In the genomic region with DNA sequence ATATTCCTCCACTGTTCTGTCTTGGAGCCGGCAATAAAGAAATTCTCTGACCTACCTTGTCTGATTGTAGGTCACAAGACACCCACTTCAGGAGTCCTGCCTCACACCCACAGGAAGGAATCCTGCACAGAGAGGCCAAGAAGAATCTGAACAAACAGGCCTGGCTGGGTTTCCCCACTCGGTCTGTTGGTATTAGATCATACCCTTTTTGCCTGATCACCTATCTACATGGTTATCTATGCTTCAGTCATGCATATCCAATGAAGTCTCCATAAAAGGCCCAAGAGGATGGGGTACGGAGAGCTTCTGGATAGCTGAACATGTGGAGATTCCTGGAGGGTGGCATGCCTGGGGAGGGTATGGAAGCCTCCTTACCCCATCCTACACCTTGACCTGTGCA, we compare ENCODE assay signal across 10 cellular contexts. TPM values are rescaled to one million over a fixed set of nuclear protein-coding genes. Genes with fewer than 3 reads are reported as not detected.
DNase-seq lines count a peak whose midpoint lies in the region; TF ChIP-seq lines count a peak whose summit lies in the region.
"Had no signal": no experiment of that assay in that cellular context is flagged by ENCODE, and none has a peak within 500 bp of the region (broad histone marks: within the 10 kb centered on the region; RNA-seq: fewer than 3 reads in every experiment).

No MANE protein-coding gene starts in this region.

- POLR2A ChIA-PET in activated CD4-positive, alpha-beta memory T cell treated with anti-CD3 and anti-CD28 coated beads for 36 hours (lab: Charles Lee) = interaction anchor here (1.3 kb wide), 1 partner anchor 20 kb away, joined by 6 read pairs; no protein-coding TSS in a partner anchor

- peak; percentile 29 for DNase-seq in stimulated activated naive CD4-positive, alpha-beta T cell treated with Interleukin-2 at 50 U/mL for 16 hours (lab: John Stamatoyannopoulos, UW)
- no peak for DNase-seq in stimulated activated naive CD4-positive, alpha-beta T cell (lab: John Stamatoyannopoulos, UW)
- peak; percentile 64 for DNase-seq in activated CD4-positive, alpha-beta memory T cell treated with anti-CD3 and anti-CD28 coated beads for 36 hours
- DNase-seq in islet precursor cell (peak; percentile 93), ureter (ENCODE audit: low spot score) (peak; percentile 79), ascending aorta (ENCODE audit: low spot score in 2 of 2) (no peak), DMS 273 treated with DMSO at 0.1 percent for 48 hours (lab: John Stamatoyannopoulos, UW) (no peak), NCI-H526 treated with DMSO at 0.1 percent for 48 hours (lab: John Stamatoyannopoulos, UW) (no peak)
- DNase-seq: NCI-H1092 treated with DMSO at 0.1 percent for 48 hours, SJCRH30 had no signal

- no peak overlapping the region for H3K27ac ChIP-seq in ascending aorta
- H3K27ac ChIP-seq: SJCRH30 had no signal

- no peaks in the 10 kb centered on the region for H3K9me3 Mint-ChIP-seq in activated CD4-positive, alpha-beta memory T cell treated with anti-CD3 and anti-CD28 coated beads for 36 hours

- CTCF ChIA-PET in activated CD4-positive, alpha-beta memory T cell treated with anti-CD3 and anti-CD28 coated beads for 36 hours (lab: Charles Lee) = interaction anchor here (0.8 to 1.1 kb wide), 2 partner anchors 20 to 179 kb away, joined by 3 to 5 read pairs; no protein-coding TSS in a partner anchor

- H3K27me3 ChIP-seq in ascending aorta = no peaks in the 10 kb centered on the region
- H3K27me3 ChIP-seq: SJCRH30 had no signal

- intact Hi-C loops in activated CD4-positive, alpha-beta memory T cell treated with anti-CD3 and anti-CD28 coated beads for 36 hours (cut with micrococcal nuclease) = loop anchor here (5.0 kb wide), 1 partner anchor 359 kb away; a partner anchor contains a TSS
- intact Hi-C loops in ascending aorta (cut with DNase I) = no loop called here

- H3K27me3 Mint-ChIP-seq in activated CD4-positive, alpha-beta memory T cell treated with anti-CD3 and anti-CD28 coated beads for 36 hours = no peaks in the 10 kb centered on the region

- no peaks in the 10 kb centered on the region for H3K9me3 ChIP-seq in ascending aorta
- H3K9me3 ChIP-seq: SJCRH30 had no signal

- H3K27ac Mint-ChIP-seq in activated CD4-positive, alpha-beta memory T cell treated with anti-CD3 and anti-CD28 coated beads for 36 hours = peak overlapping the region; percentile 95

- peaks cover 12% of the 10 kb centered on the region for H3K36me3 Mint-ChIP-seq in activated CD4-positive, alpha-beta memory T cell treated with anti-CD3 and anti-CD28 coated beads for 36 hours

- no peak overlapping the region for H3K4me3 ChIP-seq in ascending aorta
- H3K4me3 ChIP-seq: SJCRH30 had no signal

- H3K4me1 ChIP-seq in ascending aorta = no peaks in the 10 kb centered on the region

- TF ChIP-seq CTCF in ascending aorta (IDR thresholded peaks at IDR 0.05) = no peak

- peaks cover 89% of the 10 kb centered on the region for H3K4me1 Mint-ChIP-seq in activated CD4-positive, alpha-beta memory T cell treated with anti-CD3 and anti-CD28 coated beads for 36 hours (ENCODE audit: low read depth)

- peak overlapping the region; percentile 9 for H3K4me3 Mint-ChIP-seq in activated CD4-positive, alpha-beta memory T cell treated with anti-CD3 and anti-CD28 coated beads for 36 hours

- H3K36me3 ChIP-seq in ascending aorta = no peaks in the 10 kb centered on the region

RNA-seq across cellular contexts. Expression of a gene that starts 12.3 kb away (rescaled TPM):
- 100 to 1,000 TPM; 103 to 105 TPM for total RNA-seq in activated CD4-positive, alpha-beta memory T cell treated with anti-CD3 and anti-CD28 coated beads for 36 hours
- 109 TPM for total RNA-seq in ureter
- 117 TPM for total RNA-seq in ascending aorta

RNA-seq across cellular contexts. Expression of a gene that starts 36.7 kb away (rescaled TPM):
- total RNA-seq in activated CD4-positive, alpha-beta memory T cell treated with anti-CD3 and anti-CD28 coated beads for 36 hours = 10 to 100 TPM; 74.8 to 79.1 TPM
- 105 TPM for total RNA-seq in ureter
- 69.1 TPM for total RNA-seq in ascending aorta

RNA-seq across cellular contexts. Expression of a gene that starts 45.0 kb away (rescaled TPM):
- total RNA-seq in activated CD4-positive, alpha-beta memory T cell treated with anti-CD3 and anti-CD28 coated beads for 36 hours = 10 to 100 TPM; 84.0 to 87.0 TPM
- total RNA-seq in ureter (89.4 TPM), ascending aorta (51.0 TPM)

Comparison
In these comparisons a context has a peak if more than half of its experiments do, and no peak if none do; other contexts are left out.
1. DNase-seq: peak in stimulated activated naive CD4-positive, alpha-beta T cell treated with Interleukin-2 at 50 U/mL for 16 hours (single experiment), activated CD4-positive, alpha-beta memory T cell treated with anti-CD3 and anti-CD28 coated beads for 36 hours (single experiment), islet precursor cell (single experiment) and ureter (single experiment); none in stimulated activated naive CD4-positive, alpha-beta T cell (0 of 6), ascending aorta (0 of 2), DMS 273 treated with DMSO at 0.1 percent for 48 hours (single experiment) and NCI-H526 treated with DMSO at 0.1 percent for 48 hours (single experiment).